13 cellular contexts compared by ENCODE assay signal in the genomic region with DNA sequence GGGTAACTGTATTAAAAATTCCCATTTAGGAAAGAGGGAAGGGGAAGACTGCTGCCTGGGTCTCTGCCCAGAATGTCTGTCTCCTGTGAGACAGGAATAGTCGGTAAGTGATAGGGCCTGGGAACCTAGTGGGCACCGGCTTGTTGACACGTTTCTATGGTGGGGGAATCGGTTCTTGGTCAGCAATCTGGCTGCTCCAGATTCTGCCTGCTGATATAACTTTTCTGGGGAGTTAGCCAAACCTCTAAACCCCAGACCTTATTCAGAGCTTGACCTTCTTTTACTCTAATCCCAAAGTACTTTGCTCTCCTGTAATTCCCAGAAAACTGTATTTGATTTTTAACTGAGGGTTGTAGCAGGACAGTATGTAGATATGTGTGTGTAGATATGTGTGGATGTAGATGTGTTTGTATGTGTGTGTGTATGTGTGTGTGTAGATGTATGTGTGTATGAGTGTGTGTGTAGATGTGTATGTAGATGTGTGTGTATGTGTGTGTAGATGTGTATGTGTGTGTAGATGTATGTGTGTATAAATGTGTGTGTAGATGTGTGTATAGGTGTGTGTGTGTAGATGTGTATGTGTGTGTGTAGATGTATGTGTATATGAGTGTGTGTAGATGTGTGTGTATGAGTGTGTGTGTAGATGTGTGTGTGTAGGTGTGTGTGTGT.
DNase-seq lines count a peak whose midpoint lies in the region; ATAC-seq and TF ChIP-seq lines count a peak whose summit lies in the region.
"Had no signal": no experiment of that assay in that cellular context is flagged by ENCODE, and none has a peak within 500 bp of the region (broad histone marks: within the 10 kb centered on the region; RNA-seq: fewer than 3 reads in every experiment).

No MANE protein-coding gene starts in this region.

- H3K27ac Mint-ChIP-seq in activated CD8-positive, alpha-beta memory T cell treated with anti-CD3 and anti-CD28 coated beads, Interleukin-2, amount 10 ng/mL, durations not matched to agents 7 days and 5 days = no peak overlapping the region
- H3K27ac Mint-ChIP-seq: activated B cell treated with CpG ODN at 0.5 μM for 24 hours; IgD-negative memory B cell; nephron; stimulated activated naive CD8-positive, alpha-beta T cell treated with anti-CD3 and anti-CD28 coated beads, Interleukin-15, amount 100 ng/mL, for 72 hours had no signal

- no peaks in the 10 kb centered on the region for H3K36me3 Mint-ChIP-seq in activated CD8-positive, alpha-beta memory T cell treated with anti-CD3 and anti-CD28 coated beads, Interleukin-2, amount 10 ng/mL, durations not matched to agents 7 days and 5 days

- H3K9me3 ChIP-seq in vagina = no peaks in the 10 kb centered on the region

- intact Hi-C loops in vagina (cut with DNase I) = no loop called here

- no peak for ATAC-seq in GM21529 (IDR thresholded peaks at IDR 0.05; ENCODE audit: unreplicated experiment)
- ATAC-seq in activated CD8-positive, alpha-beta memory T cell treated with anti-CD3 and anti-CD28 coated beads, Interleukin-2, amount 10 ng/mL, durations not matched to agents 7 days and 5 days = no peak
- ATAC-seq: stimulated activated naive CD8-positive, alpha-beta T cell treated with anti-CD3 and anti-CD28 coated beads, Interleukin-15, amount 100 ng/mL, for 72 hours had no signal

- peak; percentile 93 for DNase-seq in M059J (ENCODE audit: low read depth)
- DNase-seq in coronary artery (ENCODE audit: low spot score) = no peak
- DNase-seq in lung microvascular endothelial cell (ENCODE audit: low read depth in 2 of 2) = peak; percentile 35 to 52
- no peak for DNase-seq in vagina (ENCODE audit: extremely low spot score in 2 of 2)
- no peak for DNase-seq in cerebellar cortex (ENCODE audit: low spot score)
- DNase-seq in activated CD8-positive, alpha-beta memory T cell treated with anti-CD3 and anti-CD28 coated beads, Interleukin-2, amount 10 ng/mL, durations not matched to agents 7 days and 5 days = no peak
- DNase-seq: activated B cell treated with CpG ODN at 0.5 μM for 24 hours; cortex of kidney; stimulated activated CD4-positive, alpha-beta T cell treated with anti-CD3 and anti-CD28 coated beads, Interleukin-2, amount 100 ng/mL, for 24 hours; stimulated activated naive CD8-positive, alpha-beta T cell treated with anti-CD3 and anti-CD28 coated beads, Interleukin-15, amount 100 ng/mL, for 72 hours had no signal

- no peak for TF ChIP-seq CTCF in coronary artery (IDR thresholded peaks at IDR 0.05)
- TF ChIP-seq CTCF in vagina (IDR thresholded peaks at IDR 0.05) = no peak

- H3K27ac ChIP-seq in coronary artery (peak overlapping the region; percentile 54 to 82), vagina (peak overlapping the region; percentile 69)

- CTCF ChIA-PET in activated CD8-positive, alpha-beta memory T cell treated with anti-CD3 and anti-CD28 coated beads, Interleukin-2, amount 10 ng/mL, durations not matched to agents 7 days and 5 days (lab: Charles Lee) = no interaction called here

- no peak overlapping the region for H3K4me3 ChIP-seq in coronary artery
- H3K4me3 ChIP-seq in vagina = no peak overlapping the region

- no peaks in the 10 kb centered on the region for H3K9me3 Mint-ChIP-seq in activated CD8-positive, alpha-beta memory T cell treated with anti-CD3 and anti-CD28 coated beads, Interleukin-2, amount 10 ng/mL, durations not matched to agents 7 days and 5 days (ENCODE audit: low read depth)

- H3K36me3 ChIP-seq in vagina = no peaks in the 10 kb centered on the region

- H3K4me1 ChIP-seq in vagina = peaks cover 46% of the 10 kb centered on the region

- no peaks in the 10 kb centered on the region for H3K27me3 ChIP-seq in vagina

- TF ChIP-seq POLR2A in vagina (IDR thresholded peaks at IDR 0.05) = no peak

- H3K27me3 Mint-ChIP-seq in activated CD8-positive, alpha-beta memory T cell treated with anti-CD3 and anti-CD28 coated beads, Interleukin-2, amount 10 ng/mL, durations not matched to agents 7 days and 5 days = peaks cover 36% of the 10 kb centered on the region
- H3K27me3 Mint-ChIP-seq: activated B cell treated with CpG ODN at 0.5 μM for 24 hours; IgD-negative memory B cell; stimulated activated naive CD8-positive, alpha-beta T cell treated with anti-CD3 and anti-CD28 coated beads, Interleukin-15, amount 100 ng/mL, for 72 hours had no signal

- no peaks in the 10 kb centered on the region for H3K4me1 Mint-ChIP-seq in activated CD8-positive, alpha-beta memory T cell treated with anti-CD3 and anti-CD28 coated beads, Interleukin-2, amount 10 ng/mL, durations not matched to agents 7 days and 5 days

- no peak overlapping the region for H3K4me3 Mint-ChIP-seq in activated CD8-positive, alpha-beta memory T cell treated with anti-CD3 and anti-CD28 coated beads, Interleukin-2, amount 10 ng/mL, durations not matched to agents 7 days and 5 days
- H3K4me3 Mint-ChIP-seq: activated B cell treated with CpG ODN at 0.5 μM for 24 hours; IgD-negative memory B cell; nephron; stimulated activated naive CD8-positive, alpha-beta T cell treated with anti-CD3 and anti-CD28 coated beads, Interleukin-15, amount 100 ng/mL, for 72 hours had no signal

Comparison
In these comparisons a context has a peak if more than half of its experiments do, and no peak if none do; other contexts are left out.
1. DNase-seq: peak in M059J (single experiment) and lung microvascular endothelial cell (2 of 2); none in coronary artery (single experiment), vagina (0 of 2), cerebellar cortex (single experiment) and activated CD8-positive, alpha-beta memory T cell treated with anti-CD3 and anti-CD28 coated beads, Interleukin-2, amount 10 ng/mL, durations not matched to agents 7 days and 5 days (single experiment).